In genomic region chr1:109793486-109794318, GRCh38 we compare ENCODE assay signal across 1 cellular context.
TF ChIP-seq lines count a peak whose summit lies in the region.

No MANE protein-coding gene starts in this region.

TF ChIP-seq in K562, 482 proteins besides CTCF, POLR2A, EP300 and RAD21 (continued from another document and continues in another):
- TF ChIP-seq E2F4 (CRISPR knock-in tag; IDR thresholded peaks at IDR 0.05; ENCODE audit: low read depth) (no peak), SMAD3 (CRISPR knock-in tag; conservative IDR thresholded peaks at IDR 0.05) (no peak), ARID1B (IDR thresholded peaks at IDR 0.05) (peak; percentile 35; the same call in 1 of the 2 replicates), NUFIP1 (IDR thresholded peaks at IDR 0.05; ENCODE audit: partially characterized antibody) (no peak), ZNF512 (tag; IDR thresholded peaks at IDR 0.05) (no peak), NCOA1 (IDR thresholded peaks at IDR 0.05; ENCODE audit: low read depth) (0 out of 2 replicates have a peak, but pooled peaks have one; percentile 14), CTBP1 (IDR thresholded peaks at IDR 0.05; ENCODE audit: borderline replicate concordance) (peak; percentile 50), ZNF239 (CRISPR knock-in tag; IDR thresholded peaks at IDR 0.05) (no peak), ZNF830 (CRISPR knock-in tag; IDR thresholded peaks at IDR 0.05) (no peak), GABPB2 (CRISPR knock-in tag; conservative IDR thresholded peaks at IDR 0.05) (no peak), RHOXF2B (CRISPR knock-in tag; conservative IDR thresholded peaks at IDR 0.05) (no peak), ELK1 (CRISPR knock-in tag; IDR thresholded peaks at IDR 0.05) (no peak), MLLT1 (IDR thresholded peaks at IDR 0.05) (no peak), ARID2 (IDR thresholded peaks at IDR 0.05) (no peak), CHD4 (IDR thresholded peaks at IDR 0.05; ENCODE audit: insufficient read depth, insufficient replicate concordance, low read depth, low read length, poor library complexity, severe bottlenecking) (peak; percentile 56), ZNF764 (CRISPR knock-in tag; IDR thresholded peaks at IDR 0.05; ENCODE audit: low read depth) (no peak), RBM14 (IDR thresholded peaks at IDR 0.05; ENCODE audit: borderline replicate concordance, insufficient read depth, low read depth, low read length) (no peak), ZNF140 (CRISPR knock-in tag; IDR thresholded peaks at IDR 0.05) (no peak), AFF1 (IDR thresholded peaks at IDR 0.05; ENCODE audit: low read depth in 1 of 2, partially characterized antibody in 2 of 2) (no peak), LARP7 (IDR thresholded peaks at IDR 0.05) (no peak), SETDB1 (IDR thresholded peaks at IDR 0.05; ENCODE audit: low read length) (no peak), AFF4 (CRISPR knock-in tag; IDR thresholded peaks at IDR 0.05) (0 out of 2 replicates have a peak, but pooled peaks have one; percentile 55), ZNF592 (IDR thresholded peaks at IDR 0.05) (peak; percentile 70), DLX4 (CRISPR knock-in tag; IDR thresholded peaks at IDR 0.05) (no peak), SIN3A (IDR thresholded peaks at IDR 0.05; ENCODE audit: borderline replicate concordance in 2 of 2, control insufficient read depth in 1 of 2, low read depth in 2 of 2, low read length in 2 of 2) (no peak), TFAP4 (CRISPR knock-in tag; IDR thresholded peaks at IDR 0.05; ENCODE audit: borderline replicate concordance) (no peak), JUND (IDR thresholded peaks at IDR 0.05; ENCODE audit: borderline replicate concordance, low read depth, low read length) (no peak), JUND (tag; IDR thresholded peaks at IDR 0.05; ENCODE audit: borderline replicate concordance, low read depth, low read length) (no peak; the same call in 2 of the 3 replicates), PREB (CRISPR knock-in tag; IDR thresholded peaks at IDR 0.05) (no peak), ZFX (CRISPR knock-in tag; IDR thresholded peaks at IDR 0.05) (no peak), ARNT (IDR thresholded peaks at IDR 0.05) (no peak), ERF (CRISPR knock-in tag; IDR thresholded peaks at IDR 0.05) (no peak), CBX1 (IDR thresholded peaks at IDR 0.05; ENCODE audit: low read depth) (no peak), PHF8 (IDR thresholded peaks at IDR 0.05; ENCODE audit: borderline replicate concordance, low read length) (no peak), TSC22D4 (tag; IDR thresholded peaks at IDR 0.05) (no peak), NCOR1 (IDR thresholded peaks at IDR 0.05) (no peak), SLC30A9 (CRISPR knock-in tag; IDR thresholded peaks at IDR 0.05) (no peak), NFXL1 (CRISPR knock-in tag; IDR thresholded peaks at IDR 0.05) (no peak), ZNF197 (CRISPR knock-in tag; IDR thresholded peaks at IDR 0.05; ENCODE audit: low read depth) (no peak), MEIS2 (IDR thresholded peaks at IDR 0.05; ENCODE audit: partially characterized antibody) (no peak), MTA3 (IDR thresholded peaks at IDR 0.05; ENCODE audit: borderline replicate concordance) (0 out of 2 replicates have a peak, but pooled peaks have one; percentile 49)
